Comparison of ENCODE assay signal across 21 cellular contexts in genomic region chr14:30085943-30086342, GRCh38.
A peak's percentile ranks its signal among the peaks of the same experiment; 100 is the strongest.
DNase-seq lines count a peak whose midpoint lies in the region; ATAC-seq and TF ChIP-seq lines count a peak whose summit lies in the region.
"Had no signal": no experiment of that assay in that cellular context is flagged by ENCODE, and none has a peak within 500 bp of the region (broad histone marks: within the 10 kb centered on the region; RNA-seq: fewer than 3 reads in every experiment).

No MANE protein-coding gene starts in this region.

- H3K9me3 ChIP-seq in right atrium auricular region = peaks cover 0 to 18% of the 10 kb centered on the region in 2 donors
- peaks cover 0 to 29% (median 8%) of the 10 kb centered on the region in 12 donors for H3K9me3 ChIP-seq in heart left ventricle
- H3K9me3 ChIP-seq in upper lobe of right lung = no peaks in the 10 kb centered on the region
- H3K9me3 ChIP-seq: A549 had no signal

- intact Hi-C loops in Right ventricle myocardium superior (cut with DNase I) = no loop called here
- intact Hi-C loops in heart left ventricle (cut with DNase I) = no loop called here
- intact Hi-C loops in left ventricle myocardium superior (cut with micrococcal nuclease) = no loop called here
- intact Hi-C loops in upper lobe of right lung (cut with DNase I) = no loop called here

- no peaks in the 10 kb centered on the region for H3K27me3 ChIP-seq in right atrium auricular region
- no peaks in the 10 kb centered on the region for H3K27me3 ChIP-seq in heart left ventricle
- no peaks in the 10 kb centered on the region for H3K27me3 ChIP-seq in upper lobe of right lung
- H3K27me3 ChIP-seq: BE2C; BLaER1 treated with 17β-estradiol and CSF1 and Interleukin-3, amounts not matched to agents 10 nM and 100 nM had no signal

- TF ChIP-seq POLR2A in heart left ventricle (IDR thresholded peaks at IDR 0.05) = no peak

- H3K4me1 ChIP-seq in right atrium auricular region (no peaks in the 10 kb centered on the region), heart left ventricle (no peaks in the 10 kb centered on the region), upper lobe of right lung (no peaks in the 10 kb centered on the region)
- H3K4me1 ChIP-seq: A549, BE2C had no signal

- DNase-seq in Right ventricle myocardium superior (peak; percentile 57), right atrium auricular region (ENCODE audit: low spot score) (no peak), heart left ventricle (peak; percentile 49 to 82 (median 61)), left ventricle myocardium superior (peak; percentile 54), upper lobe of right lung (no peak), NCI-H1417 treated with DMSO at 0.1 percent for 48 hours (lab: John Stamatoyannopoulos, UW) (no peak), HK-2 (ENCODE audit: unreplicated experiment) (no peak)
- DNase-seq: 8988T; ACHN; AML-193; BE2C; Calu3; CD4-positive, alpha-beta T cell; COR-L47; DMS53; DND-41; H9 had no signal

- TF ChIP-seq CTCF in right atrium auricular region (IDR thresholded peaks at IDR 0.05) (no peak), heart left ventricle (IDR thresholded peaks at IDR 0.05) (no peak), upper lobe of right lung (IDR thresholded peaks at IDR 0.05) (no peak)

- peak; percentile 93 for ATAC-seq in Right ventricle myocardium superior (ENCODE audit: poor library complexity)
- peak; percentile 85 to 96 (median 93) for ATAC-seq in heart left ventricle
- ATAC-seq in left ventricle myocardium superior = peak; percentile 99
- peak; percentile 32 for ATAC-seq in upper lobe of right lung
- no peak for ATAC-seq in HG03095 (IDR thresholded peaks at IDR 0.05; ENCODE audit: unreplicated experiment)
- ATAC-seq: A549, GM23338 had no signal

- WGBS in heart left ventricle, 4 donors = 57 to 86% (median 68%) methylated on average over 2 to 3 of the region's 3 CpGs; no CpG with 5 or more reads in 1 of the 4 donors

- H3K4me3 ChIP-seq in right atrium auricular region (no peak overlapping the region), heart left ventricle (no peak overlapping the region), upper lobe of right lung (no peak overlapping the region)
- H3K4me3 ChIP-seq: A549; BLaER1 treated with 17β-estradiol and CSF1 and Interleukin-3, amounts not matched to agents 10 nM and 100 nM; GM23338 had no signal

- H3K36me3 ChIP-seq in right atrium auricular region (no peaks in the 10 kb centered on the region), heart left ventricle (no peaks in the 10 kb centered on the region), upper lobe of right lung (no peaks in the 10 kb centered on the region)
- H3K36me3 ChIP-seq: BE2C; BLaER1 treated with 17β-estradiol and CSF1 and Interleukin-3, amounts not matched to agents 10 nM and 100 nM had no signal

- H3K27ac ChIP-seq in right atrium auricular region = no peak overlapping the region
- H3K27ac ChIP-seq in heart left ventricle = no peak overlapping the region
- no peak overlapping the region for H3K27ac ChIP-seq in upper lobe of right lung
- H3K27ac ChIP-seq: A549; BLaER1 treated with 17β-estradiol and CSF1 and Interleukin-3, amounts not matched to agents 10 nM and 100 nM had no signal

Comparison
In these comparisons a context has a peak if more than half of its experiments do, and no peak if none do; other contexts are left out.
1. DNase-seq: peak in Right ventricle myocardium superior (single experiment), heart left ventricle (5 of 5) and left ventricle myocardium superior (single experiment); none in right atrium auricular region (single experiment), upper lobe of right lung (single experiment), NCI-H1417 treated with DMSO at 0.1 percent for 48 hours (single experiment) and HK-2 (single experiment).